9 cellular contexts compared by ENCODE assay signal in the genomic region with DNA sequence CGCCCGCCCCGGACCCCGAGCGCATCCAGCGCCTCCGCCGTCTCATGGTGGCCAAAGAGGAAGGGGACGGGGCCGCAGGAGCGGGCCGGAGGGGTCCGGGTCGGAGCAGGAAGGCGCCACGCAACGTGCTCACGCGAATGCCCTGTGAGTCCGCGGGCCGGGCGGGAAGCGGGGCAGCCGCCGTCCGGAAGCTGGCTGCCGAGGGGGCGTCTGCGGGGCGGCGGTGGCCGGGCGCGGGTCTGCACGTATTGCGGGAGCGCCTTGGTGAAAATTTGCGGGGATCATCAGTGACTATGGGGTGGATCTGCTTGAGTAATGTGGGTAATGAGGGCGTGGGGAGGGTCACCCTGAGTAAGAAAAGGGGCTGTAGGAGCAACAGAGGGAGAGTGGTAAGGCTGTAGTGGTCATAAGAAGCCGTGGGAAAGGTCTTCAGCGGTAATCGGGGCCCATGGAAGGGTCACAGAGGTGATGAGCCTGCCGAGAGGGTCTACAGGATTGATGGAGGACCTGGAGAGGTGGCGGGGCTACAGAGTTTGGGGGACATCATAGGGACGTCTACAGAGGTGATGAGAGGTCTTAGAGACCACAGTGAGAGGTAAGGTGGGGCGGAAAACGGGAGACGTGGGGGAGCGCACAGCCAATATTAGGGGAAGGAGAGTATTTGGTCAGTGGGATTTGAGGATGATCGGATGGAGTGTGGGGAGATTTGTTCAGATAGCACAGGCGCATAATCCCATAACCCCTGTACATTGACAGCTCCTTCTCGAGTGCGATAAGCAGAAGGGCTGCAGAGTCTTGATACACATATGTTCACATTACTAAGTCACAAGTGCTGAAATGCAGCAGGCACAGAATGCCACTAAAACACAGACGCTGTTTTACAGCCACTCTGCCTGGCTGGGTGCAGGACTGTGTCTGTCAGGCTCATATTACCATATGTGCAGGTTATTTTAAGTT. TPM values are rescaled to one million over a fixed set of nuclear protein-coding genes. Genes with fewer than 3 reads are reported as not detected.
DNase-seq lines count a peak whose midpoint lies in the region; ATAC-seq, FAIRE-seq and TF ChIP-seq lines count a peak whose summit lies in the region.
"Had no signal": no experiment of that assay in that cellular context is flagged by ENCODE, and none has a peak within 500 bp of the region (broad histone marks: within the 10 kb centered on the region; RNA-seq: fewer than 3 reads in every experiment).

No MANE protein-coding gene starts in this region.

- no peaks in the 10 kb centered on the region for H3K36me3 Mint-ChIP-seq in brain

- H3K9me3 Mint-ChIP-seq in brain = no peaks in the 10 kb centered on the region

- no peaks in the 10 kb centered on the region for H4K20me1 ChIP-seq in PC-3 (ENCODE audit: low read length)
- no peaks in the 10 kb centered on the region for H4K20me1 ChIP-seq in keratinocyte (ENCODE audit: control insufficient read depth, extremely low read depth, insufficient read depth, low read length)

- no peaks in the 10 kb centered on the region for H3K9me2 ChIP-seq in PC-3 (replicated peaks; ENCODE audit: low read length)

- peak overlapping the region; percentile 90 to 98 (median 94) for H3K4me3 Mint-ChIP-seq in brain

- peaks cover 50% of the 10 kb centered on the region for H3K79me2 ChIP-seq in PC-3 (ENCODE audit: low read length)
- peaks cover 5% of the 10 kb centered on the region for H3K79me2 ChIP-seq in keratinocyte (ENCODE audit: control insufficient read depth, insufficient read depth, low read length)

- H3K9ac ChIP-seq in PC-3 (ENCODE audit: low read length) = peak overlapping the region; percentile 83
- H3K9ac ChIP-seq in keratinocyte (ENCODE audit: control insufficient read depth, extremely low read depth, insufficient read depth, low read length) = peak overlapping the region; percentile 77

- no peaks in the 10 kb centered on the region for H3F3A ChIP-seq in PC-3 (ENCODE audit: low read length, unreplicated experiment)

- H2AFZ ChIP-seq in PC-3 (ENCODE audit: low read length) (peak overlapping the region; percentile 90), keratinocyte (ENCODE audit: control insufficient read depth, low read length) (peak overlapping the region; percentile 62)

- TF ChIP-seq CTCF in PC-3 (conservative IDR thresholded peaks at IDR 0.05; ENCODE audit: low read depth, low read length) (no peak), brain (conservative IDR thresholded peaks at IDR 0.05) (no peak), keratinocyte (optimal IDR thresholded peaks at IDR 0.05 in 1 of 3, IDR thresholded peaks at IDR 0.05 in 1 of 3, conservative IDR thresholded peaks at IDR 0.05 in 1 of 3; ENCODE audit: extremely low read depth in 1 of 3, insufficient read depth in 2 of 3, low read length in 3 of 3) (no peak)

- no peak overlapping the region for H3K27ac ChIP-seq in PC-3 (ENCODE audit: low read length)
- peak overlapping the region; percentile 5 for H3K27ac ChIP-seq in keratinocyte (ENCODE audit: control insufficient read depth, insufficient read depth, low read length)

- H3K27ac Mint-ChIP-seq in brain = peak overlapping the region; percentile 72 to 96 (median 90)

- no peaks in the 10 kb centered on the region for H3K27me3 ChIP-seq in PC-3 (ENCODE audit: low read length)
- H3K27me3 ChIP-seq in keratinocyte (ENCODE audit: control insufficient read depth, extremely low read depth, insufficient read depth, low read length) = no peaks in the 10 kb centered on the region

- peaks cover 58% of the 10 kb centered on the region for H3K4me1 Mint-ChIP-seq in brain

- H3K27me3 Mint-ChIP-seq in brain = peaks cover 5% of the 10 kb centered on the region

- H3K4me2 ChIP-seq in PC-3 (ENCODE audit: low read length) (peak overlapping the region; percentile 95), keratinocyte (ENCODE audit: control insufficient read depth, extremely low read depth, insufficient read depth, low read depth, low read length) (peak overlapping the region; percentile 87)

- H3K36me3 ChIP-seq in PC-3 (ENCODE audit: low read depth, low read length) (peaks cover 6% of the 10 kb centered on the region; the same call in 1 of the 2 replicates), keratinocyte (ENCODE audit: control insufficient read depth in 2 of 2, extremely low read depth in 1 of 2, insufficient read depth in 2 of 2, low read length in 2 of 2) (no peaks in the 10 kb centered on the region)

- CTCF ChIA-PET in PC-3 (lab: Charles Lee) = interaction anchor here (0.5 to 2.4 kb wide), 4 partner anchors 146 to 416 kb away, joined by 3 to 16 read pairs (median 6); no protein-coding TSS in a partner anchor

- ATAC-seq in HG02610 (IDR thresholded peaks at IDR 0.05; ENCODE audit: unreplicated experiment) (peak; percentile 22), PC-3 (peak; percentile 13), HG03457 (IDR thresholded peaks at IDR 0.05; ENCODE audit: unreplicated experiment) (no peak)

- no peaks in the 10 kb centered on the region for H3K9me1 ChIP-seq in keratinocyte (ENCODE audit: control insufficient read depth, extremely low read depth, insufficient read depth, low read length)

- DNase-seq in NCI-H2227 (lab: John Stamatoyannopoulos, UW; ENCODE audit: unreplicated experiment) (peak; percentile 14), NCI-H2227 treated with DMSO at 0.1 percent for 48 hours (lab: John Stamatoyannopoulos, UW) (no peak), PC-3 (peak; percentile 37), keratinocyte (ENCODE audit: low read depth, low spot score) (no peak)
- DNase-seq in stimulated activated CD4-positive, alpha-beta T cell treated with anti-CD3 and anti-CD28 coated beads, Interleukin-4, amount 100 ng/mL, for 1 hour = peak; percentile 13

- intact Hi-C loops in PC-3 (cut with micrococcal nuclease) = loop anchor here (5.0 to 10.0 kb wide), 4 partner anchors 113 to 597 kb away; a partner anchor contains a TSS

- no peak for FAIRE-seq in keratinocyte (lab: Jason Lieb, UNC)
- FAIRE-seq: G401.6 had no signal

- H3K4me1 ChIP-seq in PC-3 (ENCODE audit: insufficient read depth, low read length) = peaks cover 37% of the 10 kb centered on the region
- peaks cover 11% of the 10 kb centered on the region for H3K4me1 ChIP-seq in keratinocyte (ENCODE audit: control insufficient read depth, extremely low read depth, insufficient read depth, low read length)

- TSS peak; percentile 17 for BruUV-seq in PC-3 (replicated peaks; lab: Mats Ljungman, UMichigan)

- H3K4me3 ChIP-seq in PC-3 (ENCODE audit: low read length) = peak overlapping the region; percentile 89
- H3K4me3 ChIP-seq in keratinocyte (ENCODE audit: control insufficient read depth in 2 of 3, extremely low read depth in 1 of 3, insufficient read depth in 2 of 3, low read depth in 1 of 3, low read length in 3 of 3) = peak overlapping the region; percentile 63 to 79 (median 75)

- dilution Hi-C loops in keratinocyte (cut with MboI; ENCODE audit: extremely low pct_ligation_motif_present, low sequenced_read_pairs) = no loop called here

- H3K9me3 ChIP-seq in PC-3 (ENCODE audit: low read length) (no peaks in the 10 kb centered on the region), keratinocyte (ENCODE audit: control insufficient read depth, low read depth, low read length) (no peaks in the 10 kb centered on the region)

- POLR2A ChIA-PET in PC-3 (lab: Charles Lee; ENCODE audit: unreplicated experiment) = no interaction called here

RNA-seq across cellular contexts. Expression of a gene that starts 0.8 kb away (rescaled TPM):
- total RNA-seq in PC-3 (2014; rRNA removed) = 5.0 and 5.1 TPM in 2 replicates
- 6.1 TPM for polyA plus RNA-seq in brain (ENCODE audit: insufficient read depth, low read depth, low replicate concordance)
- 2.1 to 2.7 TPM (median 2.3 TPM) in 3 replicates for polyA plus RNA-seq in keratinocyte
- polyA plus RNA-seq in keratinocyte (2011; ENCODE audit: low read depth) = 0.40 TPM
- 1.0 and 1.7 TPM in 2 replicates for polyA plus RNA-seq in keratinocyte (2011; cell fraction: cytosol; rRNA removed)
- polyA plus RNA-seq in keratinocyte (2011; cell fraction: nucleus; rRNA removed) = 3.2 and 4.3 TPM in 2 replicates
- polyA plus RNA-seq in keratinocyte (2012; ENCODE audit: low replicate concordance) = 1.7 and 1.8 TPM in 2 replicates
- polyA minus RNA-seq in keratinocyte = 0.98 to 4.5 TPM (median 1.9 TPM) in 3 replicates
- polyA minus RNA-seq in keratinocyte (2011; cell fraction: cytosol; rRNA and poly(A)+ RNA removed) = 1.9 TPM
- polyA minus RNA-seq in keratinocyte (2011; cell fraction: nucleus; rRNA and poly(A)+ RNA removed) = 1.9 and 3.1 TPM in 2 replicates

RNA-seq across cellular contexts. Expression of a gene that starts 13.1 kb away (rescaled TPM):
- 45.1 and 45.3 TPM in 2 replicates for total RNA-seq in PC-3 (2014; rRNA removed)
- 5.4 TPM for polyA plus RNA-seq in brain (ENCODE audit: insufficient read depth, low read depth, low replicate concordance)
- polyA plus RNA-seq in keratinocyte = 15.9 to 23.4 TPM (median 18.4 TPM) in 3 replicates
- 26.0 TPM for polyA plus RNA-seq in keratinocyte (2011; ENCODE audit: low read depth)
- polyA plus RNA-seq in keratinocyte (2011; cell fraction: cytosol; rRNA removed) = 16.7 and 20.3 TPM in 2 replicates
- 14.7 and 15.4 TPM in 2 replicates for polyA plus RNA-seq in keratinocyte (2011; cell fraction: nucleus; rRNA removed)
- 14.9 and 19.2 TPM in 2 replicates for polyA plus RNA-seq in keratinocyte (2012; ENCODE audit: low replicate concordance)
- 11.2 to 27.0 TPM (median 13.5 TPM) in 3 replicates for polyA minus RNA-seq in keratinocyte
- 18.8 TPM for polyA minus RNA-seq in keratinocyte (2011; cell fraction: cytosol; rRNA and poly(A)+ RNA removed)
- 6.0 and 8.8 TPM in 2 replicates for polyA minus RNA-seq in keratinocyte (2011; cell fraction: nucleus; rRNA and poly(A)+ RNA removed)

Comparison
In these comparisons a context has a peak if more than half of its experiments do, and no peak if none do; other contexts are left out.
1. DNase-seq: peak in NCI-H2227 (single experiment), PC-3 (single experiment) and stimulated activated CD4-positive, alpha-beta T cell treated with anti-CD3 and anti-CD28 coated beads, Interleukin-4, amount 100 ng/mL, for 1 hour (single experiment); none in NCI-H2227 treated with DMSO at 0.1 percent for 48 hours (single experiment) and keratinocyte (single experiment).